8 cellular contexts compared by ENCODE assay signal in genomic region chr17:81967533-81968395, GRCh38. TPM values are rescaled to one million over a fixed set of nuclear protein-coding genes. Genes with fewer than 3 reads are reported as not detected.
A peak's percentile ranks its signal among the peaks of the same experiment; 100 is the strongest.
DNase-seq lines count a peak whose midpoint lies in the region; ATAC-seq and TF ChIP-seq lines count a peak whose summit lies in the region.

No MANE protein-coding gene starts in this region.

- H3K4me1 Mint-ChIP-seq in GM23338: peaks cover 3% of the 10 kb centered on the region; the same call in 1 of the 3 replicates
- peaks cover 19% of the 10 kb centered on the region for H3K4me1 Mint-ChIP-seq in activated CD8-positive, alpha-beta T cell treated with anti-CD3 and anti-CD28 coated beads, Interleukin-2, amount 10 ng/mL, durations not matched to agents 7 days and 5 days (ENCODE audit: low read depth)
- peaks cover 11% of the 10 kb centered on the region for H3K4me1 Mint-ChIP-seq in mesothelial cell of epicardium

- peak overlapping the region; percentile 47 for H3K4me3 ChIP-seq in GM23338
- H3K4me3 ChIP-seq in effector memory CD4-positive, alpha-beta T cell (ENCODE audit: insufficient read depth, low read depth, low read length, poor library complexity, severe bottlenecking): peak overlapping the region; percentile 49

- H3K27me3 ChIP-seq in GM23338 (ENCODE audit: insufficient read depth): peaks cover 62% of the 10 kb centered on the region
- no peaks in the 10 kb centered on the region for H3K27me3 ChIP-seq in effector memory CD4-positive, alpha-beta T cell (replicated peaks; ENCODE audit: control insufficient read depth, insufficient read depth, low read length, poor library complexity, severe bottlenecking)

- ATAC-seq in GM23338: peak; percentile 75
- peak; percentile 98 for ATAC-seq in activated CD8-positive, alpha-beta T cell treated with anti-CD3 and anti-CD28 coated beads, Interleukin-2, amount 10 ng/mL, durations not matched to agents 7 days and 5 days

- CTCF ChIA-PET in activated CD8-positive, alpha-beta T cell treated with anti-CD3 and anti-CD28 coated beads, Interleukin-2, amount 10 ng/mL, durations not matched to agents 7 days and 5 days (lab: Charles Lee): interaction anchor here (1.0 to 1.9 kb wide), 4 partner anchors 8 to 239 kb away, joined by 3 to 9 read pairs (median 4); partner anchors contain the start of genes CENPX and LRRC45

- H3F3A ChIP-seq in GM23338 (replicated peaks; ENCODE audit: low read depth): peaks cover 14% of the 10 kb centered on the region

- H3K9me2 ChIP-seq in GM23338 (ENCODE audit: insufficient read depth): no peaks in the 10 kb centered on the region

- no peaks in the 10 kb centered on the region for H4K20me1 ChIP-seq in GM23338 (replicated peaks; ENCODE audit: insufficient read depth)

- no peaks in the 10 kb centered on the region for H3K79me2 ChIP-seq in GM23338 (replicated peaks; ENCODE audit: insufficient read depth)

- H3K27me3 Mint-ChIP-seq in GM23338 (ENCODE audit: insufficient read depth, low read depth, poor library complexity) (peaks cover 52% of the 10 kb centered on the region), mesothelial cell of epicardium (ENCODE audit: low read depth) (peaks cover 24% of the 10 kb centered on the region)
- H3K27me3 Mint-ChIP-seq in activated CD8-positive, alpha-beta T cell treated with anti-CD3 and anti-CD28 coated beads, Interleukin-2, amount 10 ng/mL, durations not matched to agents 7 days and 5 days (ENCODE audit: low read depth): peaks cover 19% of the 10 kb centered on the region

- no peaks in the 10 kb centered on the region for H3K36me3 ChIP-seq in GM23338 (ENCODE audit: insufficient read depth)
- no peaks in the 10 kb centered on the region for H3K36me3 ChIP-seq in effector memory CD4-positive, alpha-beta T cell (ENCODE audit: control insufficient read depth, insufficient read depth, low read length)

- TF ChIP-seq CTCF in GM23338 (conservative IDR thresholded peaks at IDR 0.05; ENCODE audit: low read depth in 2 of 2) (no peak), mesothelial cell of epicardium (IDR thresholded peaks at IDR 0.05; ENCODE audit: unreplicated experiment) (no peak)

- peak overlapping the region; percentile 76 for H3K4me2 ChIP-seq in GM23338

- H3K27ac Mint-ChIP-seq in GM23338: no peak overlapping the region
- peak overlapping the region; percentile 80 for H3K27ac Mint-ChIP-seq in activated CD8-positive, alpha-beta T cell treated with anti-CD3 and anti-CD28 coated beads, Interleukin-2, amount 10 ng/mL, durations not matched to agents 7 days and 5 days
- peak overlapping the region; percentile 59 for H3K27ac Mint-ChIP-seq in mesothelial cell of epicardium

- peaks cover 21% of the 10 kb centered on the region for H3K4me1 ChIP-seq in GM23338 (ENCODE audit: insufficient read depth)
- peaks cover 15% of the 10 kb centered on the region for H3K4me1 ChIP-seq in effector memory CD4-positive, alpha-beta T cell (ENCODE audit: control insufficient read depth, insufficient read depth, low read length, poor library complexity, severe bottlenecking)

- H3K9me3 ChIP-seq in effector memory CD4-positive, alpha-beta T cell (ENCODE audit: control insufficient read depth, low read length): no peaks in the 10 kb centered on the region

- peak overlapping the region; percentile 10; the same call in 1 of the 3 replicates for H3K4me3 Mint-ChIP-seq in GM23338
- peak overlapping the region; percentile 49 for H3K4me3 Mint-ChIP-seq in activated CD8-positive, alpha-beta T cell treated with anti-CD3 and anti-CD28 coated beads, Interleukin-2, amount 10 ng/mL, durations not matched to agents 7 days and 5 days
- H3K4me3 Mint-ChIP-seq in mesothelial cell of epicardium: peak overlapping the region; percentile 43

- H2AFZ ChIP-seq in GM23338: peak overlapping the region; percentile 92

- H3K27ac ChIP-seq in GM23338 (ENCODE audit: low read depth): no peak overlapping the region
- H3K27ac ChIP-seq in effector memory CD4-positive, alpha-beta T cell (ENCODE audit: insufficient read depth, low read length, poor library complexity, severe bottlenecking): peak overlapping the region; percentile 48

- H3K36me3 Mint-ChIP-seq in GM23338 (ENCODE audit: low read depth): peaks cover 3% of the 10 kb centered on the region; the same call in 1 of the 3 replicates
- H3K36me3 Mint-ChIP-seq in activated CD8-positive, alpha-beta T cell treated with anti-CD3 and anti-CD28 coated beads, Interleukin-2, amount 10 ng/mL, durations not matched to agents 7 days and 5 days (ENCODE audit: low read depth): no peaks in the 10 kb centered on the region
- no peaks in the 10 kb centered on the region for H3K36me3 Mint-ChIP-seq in mesothelial cell of epicardium

- H3K9me3 Mint-ChIP-seq in GM23338 (peaks cover 7% of the 10 kb centered on the region), mesothelial cell of epicardium (peaks cover 4% of the 10 kb centered on the region)
- H3K9me3 Mint-ChIP-seq in activated CD8-positive, alpha-beta T cell treated with anti-CD3 and anti-CD28 coated beads, Interleukin-2, amount 10 ng/mL, durations not matched to agents 7 days and 5 days (ENCODE audit: insufficient read depth): no peaks in the 10 kb centered on the region

- POLR2A ChIA-PET in activated CD8-positive, alpha-beta T cell treated with anti-CD3 and anti-CD28 coated beads, Interleukin-2, amount 10 ng/mL, durations not matched to agents 7 days and 5 days (lab: Charles Lee): interaction anchor here (1.3 to 1.9 kb wide), 2 partner anchors 9 to 50 kb away, joined by 4 to 7 read pairs; no protein-coding TSS in a partner anchor

- DNase-seq in AG08395 (ENCODE audit: low spot score) (peak; percentile 85), GM23338 (ENCODE audit: low spot score) (peak; percentile 93), NCI-H510A treated with DMSO at 0.1 percent for 48 hours (lab: John Stamatoyannopoulos, UW) (peak; percentile 91), mesothelial cell of epicardium (ENCODE audit: low spot score in 2 of 2, unreplicated experiment in 2 of 2) (peak in 1 of 2 experiments; percentile 65), NCI-H128 (lab: John Stamatoyannopoulos, UW; ENCODE audit: unreplicated experiment) (no peak)
- peak; percentile 95 for DNase-seq in activated CD8-positive, alpha-beta T cell treated with anti-CD3 and anti-CD28 coated beads, Interleukin-2, amount 10 ng/mL, durations not matched to agents 7 days and 5 days
- peak; percentile 74 to 83 (median 82) for DNase-seq in effector memory CD4-positive, alpha-beta T cell
- DNase-seq in stimulated activated CD8-positive, alpha-beta memory T cell treated with anti-CD3 and anti-CD28 coated beads, Interleukin-15, amount 100 ng/mL, for 48 hours (ENCODE audit: low read depth in 2 of 2): peak; percentile 81 to 83

TF ChIP-seq in GM23338, 12 proteins besides CTCF, POLR2A, EP300 and RAD21 (continues in another document):
- TF ChIP-seq REST (IDR thresholded peaks at IDR 0.05; ENCODE audit: unreplicated experiment): no peak

RNA-seq across cellular contexts. Expression of gene NOTUM, which starts 6.8 kb away (rescaled TPM):
- 0.66 and 1.6 TPM in 2 replicates for total RNA-seq in GM23338 (2014; rRNA removed; shearing (Covaris generic))
- polyA plus RNA-seq in GM23338 (2016; fragmentation: Nextera tagmentation; extraction: Ambion mirVana): 0.29 and 0.66 TPM in 2 replicates
- total RNA-seq in activated CD8-positive, alpha-beta T cell treated with anti-CD3 and anti-CD28 coated beads, Interleukin-2, amount 10 ng/mL, durations not matched to agents 7 days and 5 days: under 1 TPM; 0.29 to 0.42 TPM
- total RNA-seq in mesothelial cell of epicardium: 5.9 to 8.2 TPM (median 6.5 TPM) in 3 replicates

RNA-seq across cellular contexts. Expression of gene ASPSCR1, which starts 9.7 kb away (rescaled TPM):
- total RNA-seq in GM23338 (2014; rRNA removed; shearing (Covaris generic)): 40.4 and 46.9 TPM in 2 replicates
- polyA plus RNA-seq in GM23338 (2016; fragmentation: Nextera tagmentation; extraction: Ambion mirVana): 44.2 and 47.5 TPM in 2 replicates
- 10 to 100 TPM; 27.0 to 33.7 TPM for total RNA-seq in activated CD8-positive, alpha-beta T cell treated with anti-CD3 and anti-CD28 coated beads, Interleukin-2, amount 10 ng/mL, durations not matched to agents 7 days and 5 days
- total RNA-seq in mesothelial cell of epicardium: 50.5 to 53.0 TPM (median 51.4 TPM) in 3 replicates

RNA-seq across cellular contexts. Expression of gene MYADML2, which starts 20.7 kb away (rescaled TPM):
- 0.78 and 1.7 TPM in 2 replicates for total RNA-seq in GM23338 (2014; rRNA removed; shearing (Covaris generic))
- polyA plus RNA-seq in GM23338 (2016; fragmentation: Nextera tagmentation; extraction: Ambion mirVana): 0.42 and 0.70 TPM in 2 replicates
- not detected for total RNA-seq in activated CD8-positive, alpha-beta T cell treated with anti-CD3 and anti-CD28 coated beads, Interleukin-2, amount 10 ng/mL, durations not matched to agents 7 days and 5 days
- total RNA-seq in mesothelial cell of epicardium: not detected in 3 replicates

RNA-seq across cellular contexts. Expression of gene PYCR1, which starts 30.7 kb away (rescaled TPM):
- total RNA-seq in GM23338 (2014; rRNA removed; shearing (Covaris generic)): 237 and 240 TPM in 2 replicates
- polyA plus RNA-seq in GM23338 (2016; fragmentation: Nextera tagmentation; extraction: Ambion mirVana): 87.3 and 98.9 TPM in 2 replicates
- 10 to 100 TPM; 35.5 to 38.1 TPM for total RNA-seq in activated CD8-positive, alpha-beta T cell treated with anti-CD3 and anti-CD28 coated beads, Interleukin-2, amount 10 ng/mL, durations not matched to agents 7 days and 5 days
- 91.0 to 108 TPM (median 102 TPM) in 3 replicates for total RNA-seq in mesothelial cell of epicardium

RNA-seq across cellular contexts. Expression of gene MAFG, which starts 40.2 kb away (rescaled TPM):
- total RNA-seq in GM23338 (2014; rRNA removed; shearing (Covaris generic)): 32.0 and 33.4 TPM in 2 replicates
- 17.2 and 21.7 TPM in 2 replicates for polyA plus RNA-seq in GM23338 (2016; fragmentation: Nextera tagmentation; extraction: Ambion mirVana)
- total RNA-seq in activated CD8-positive, alpha-beta T cell treated with anti-CD3 and anti-CD28 coated beads, Interleukin-2, amount 10 ng/mL, durations not matched to agents 7 days and 5 days: 10 to 100 TPM; 14.0 to 16.5 TPM
- total RNA-seq in mesothelial cell of epicardium: 23.6 to 25.5 TPM (median 24.1 TPM) in 3 replicates
